16 cellular contexts compared by ENCODE assay signal in genomic region chr10:201328-201771, GRCh38.
DNase-seq lines count a peak whose midpoint lies in the region; ATAC-seq and TF ChIP-seq lines count a peak whose summit lies in the region.
"Had no signal": no experiment of that assay in that cellular context is flagged by ENCODE, and none has a peak within 500 bp of the region (broad histone marks: within the 10 kb centered on the region; RNA-seq: fewer than 3 reads in every experiment).

No MANE protein-coding gene starts in this region.

- TF ChIP-seq CTCF in osteocyte (IDR thresholded peaks at IDR 0.05) (no peak), CD14-positive monocyte (IDR thresholded peaks at IDR 0.05) (no peak), glutamatergic neuron (IDR thresholded peaks at IDR 0.05; ENCODE audit: partially characterized antibody, unreplicated experiment) (no peak)

- peaks cover 6% of the 10 kb centered on the region for H3K36me3 Mint-ChIP-seq in activated CD4-positive, alpha-beta memory T cell treated with anti-CD3 and anti-CD28 coated beads for 36 hours
- H3K36me3 Mint-ChIP-seq in activated CD4-positive, alpha-beta memory T cell treated with anti-CD3 and anti-CD28 coated beads, Interleukin-2, amount 10 ng/mL, durations not matched to agents 7 days and 5 days (ENCODE audit: low read depth): peaks cover 7% of the 10 kb centered on the region
- peaks cover 2% of the 10 kb centered on the region for H3K36me3 Mint-ChIP-seq in osteocyte (ENCODE audit: unreplicated experiment)
- peaks cover 4 to 5% of the 10 kb centered on the region in 2 donors for H3K36me3 Mint-ChIP-seq in CD14-positive monocyte
- H3K36me3 Mint-ChIP-seq in glutamatergic neuron (ENCODE audit: unreplicated experiment): no peaks in the 10 kb centered on the region

- H3K9me3 Mint-ChIP-seq in activated CD4-positive, alpha-beta memory T cell treated with anti-CD3 and anti-CD28 coated beads for 36 hours: no peaks in the 10 kb centered on the region
- H3K9me3 Mint-ChIP-seq in activated CD4-positive, alpha-beta memory T cell treated with anti-CD3 and anti-CD28 coated beads, Interleukin-2, amount 10 ng/mL, durations not matched to agents 7 days and 5 days: no peaks in the 10 kb centered on the region
- no peaks in the 10 kb centered on the region for H3K9me3 Mint-ChIP-seq in osteocyte (ENCODE audit: unreplicated experiment)
- no peaks in the 10 kb centered on the region for H3K9me3 Mint-ChIP-seq in CD14-positive monocyte
- H3K9me3 Mint-ChIP-seq in glutamatergic neuron (ENCODE audit: unreplicated experiment): no peaks in the 10 kb centered on the region

- POLR2A ChIA-PET in activated CD4-positive, alpha-beta memory T cell treated with anti-CD3 and anti-CD28 coated beads for 36 hours (lab: Charles Lee): no interaction called here
- POLR2A ChIA-PET in activated CD4-positive, alpha-beta memory T cell treated with anti-CD3 and anti-CD28 coated beads, Interleukin-2, amount 10 ng/mL, durations not matched to agents 7 days and 5 days (lab: Charles Lee): no interaction called here

- no peak overlapping the region for H3K4me3 Mint-ChIP-seq in activated CD4-positive, alpha-beta memory T cell treated with anti-CD3 and anti-CD28 coated beads for 36 hours
- H3K4me3 Mint-ChIP-seq in activated CD4-positive, alpha-beta memory T cell treated with anti-CD3 and anti-CD28 coated beads, Interleukin-2, amount 10 ng/mL, durations not matched to agents 7 days and 5 days: no peak overlapping the region
- H3K4me3 Mint-ChIP-seq in osteocyte (ENCODE audit: unreplicated experiment): no peak overlapping the region
- no peak overlapping the region for H3K4me3 Mint-ChIP-seq in CD14-positive monocyte
- no peak overlapping the region for H3K4me3 Mint-ChIP-seq in glutamatergic neuron (ENCODE audit: unreplicated experiment)

- CTCF ChIA-PET in activated CD4-positive, alpha-beta memory T cell treated with anti-CD3 and anti-CD28 coated beads for 36 hours (lab: Charles Lee): no interaction called here
- CTCF ChIA-PET in activated CD4-positive, alpha-beta memory T cell treated with anti-CD3 and anti-CD28 coated beads, Interleukin-2, amount 10 ng/mL, durations not matched to agents 7 days and 5 days (lab: Charles Lee): no interaction called here

- H3K27ac Mint-ChIP-seq in activated CD4-positive, alpha-beta memory T cell treated with anti-CD3 and anti-CD28 coated beads for 36 hours: peak overlapping the region; percentile 25
- no peak overlapping the region for H3K27ac Mint-ChIP-seq in activated CD4-positive, alpha-beta memory T cell treated with anti-CD3 and anti-CD28 coated beads, Interleukin-2, amount 10 ng/mL, durations not matched to agents 7 days and 5 days
- H3K27ac Mint-ChIP-seq in osteocyte (ENCODE audit: unreplicated experiment) (peak overlapping the region; percentile 56), CD14-positive monocyte (no peak overlapping the region), glutamatergic neuron (ENCODE audit: unreplicated experiment) (no peak overlapping the region)

- ATAC-seq in SK-N-SH treated with all-trans-retinoic acid at 6 μM for 48 hours: peak; percentile 30; the same call in 1 of the 3 replicates

- no peaks in the 10 kb centered on the region for H3K27me3 Mint-ChIP-seq in activated CD4-positive, alpha-beta memory T cell treated with anti-CD3 and anti-CD28 coated beads for 36 hours
- no peaks in the 10 kb centered on the region for H3K27me3 Mint-ChIP-seq in activated CD4-positive, alpha-beta memory T cell treated with anti-CD3 and anti-CD28 coated beads, Interleukin-2, amount 10 ng/mL, durations not matched to agents 7 days and 5 days
- no peaks in the 10 kb centered on the region for H3K27me3 Mint-ChIP-seq in osteocyte (ENCODE audit: unreplicated experiment)
- H3K27me3 Mint-ChIP-seq in CD14-positive monocyte (ENCODE audit: low read depth in 3 of 3): no peaks in the 10 kb centered on the region
- H3K27me3 Mint-ChIP-seq in glutamatergic neuron (ENCODE audit: unreplicated experiment): no peaks in the 10 kb centered on the region

- DNase-seq in activated CD4-positive, alpha-beta memory T cell treated with anti-CD3 and anti-CD28 coated beads for 36 hours: no peak
- DNase-seq in activated CD4-positive, alpha-beta memory T cell treated with anti-CD3 and anti-CD28 coated beads, Interleukin-2, amount 10 ng/mL, durations not matched to agents 7 days and 5 days: no peak
- DNase-seq in dermis blood vessel endothelial cell (peak; percentile 68), osteocyte (ENCODE audit: extremely low spot score, unreplicated experiment) (no peak), CD14-positive monocyte (ENCODE audit: low spot score) (no peak), glutamatergic neuron (no peak), NCI-H510A treated with DMSO at 0.1 percent for 48 hours (lab: John Stamatoyannopoulos, UW) (no peak)
- DNase-seq: activated CD4-positive, alpha-beta T cell treated with anti-CD3 and anti-CD28 coated beads, Interleukin-2, amount 50 U/mL, for 1 hour; activated gamma-delta T cell treated with Interleukin-2 at 50 U/mL for 16 hours; Calu3; foreskin melanocyte; NCI-H1048; NCI-H2171; NK-92 treated with Interleukin-12 subunit alpha and Interleukin-12 subunit beta, amount 100 ng/mL, for 24 hours; stimulated activated naive CD4-positive, alpha-beta T cell had no signal

- peaks cover 20% of the 10 kb centered on the region for H3K4me1 Mint-ChIP-seq in activated CD4-positive, alpha-beta memory T cell treated with anti-CD3 and anti-CD28 coated beads for 36 hours (ENCODE audit: low read depth)
- H3K4me1 Mint-ChIP-seq in activated CD4-positive, alpha-beta memory T cell treated with anti-CD3 and anti-CD28 coated beads, Interleukin-2, amount 10 ng/mL, durations not matched to agents 7 days and 5 days: peaks cover 8% of the 10 kb centered on the region
- H3K4me1 Mint-ChIP-seq in osteocyte (ENCODE audit: unreplicated experiment) (peaks cover 18% of the 10 kb centered on the region), CD14-positive monocyte (peaks cover 4% of the 10 kb centered on the region), glutamatergic neuron (ENCODE audit: low read depth, unreplicated experiment) (no peaks in the 10 kb centered on the region)

- intact Hi-C loops in activated CD4-positive, alpha-beta memory T cell treated with anti-CD3 and anti-CD28 coated beads for 36 hours (cut with micrococcal nuclease): loop anchor here (1.0 to 5.0 kb wide), 2 partner anchors 18 to 64 kb away; partner anchors contain the start of gene ZMYND11
- intact Hi-C loops in CD14-positive monocyte (cut with micrococcal nuclease): no loop called here

TF ChIP-seq in SK-N-SH treated with all-trans-retinoic acid at 6 μM for 48 hours, 23 proteins besides CTCF, POLR2A, EP300 and RAD21:
- TF ChIP-seq ISL1 (CRISPR knock-in tag; IDR thresholded peaks at IDR 0.05) (no peak), ESRRG (CRISPR knock-in tag; IDR thresholded peaks at IDR 0.05) (no peak), ZNF8 (CRISPR knock-in tag; IDR thresholded peaks at IDR 0.05) (no peak), OSR1 (CRISPR knock-in tag; IDR thresholded peaks at IDR 0.05) (no peak), ZFP30 (CRISPR knock-in tag; IDR thresholded peaks at IDR 0.05) (no peak), BACH2 (CRISPR knock-in tag; IDR thresholded peaks at IDR 0.05; ENCODE audit: borderline replicate concordance) (no peak), ARNTL (CRISPR knock-in tag; IDR thresholded peaks at IDR 0.05; ENCODE audit: borderline replicate concordance, low read depth) (no peak), GLIS3 (CRISPR knock-in tag; IDR thresholded peaks at IDR 0.05) (no peak), CREB5 (CRISPR knock-in tag; IDR thresholded peaks at IDR 0.05; ENCODE audit: low read depth) (no peak), ZC3H10 (CRISPR knock-in tag; IDR thresholded peaks at IDR 0.05) (no peak), ZFP3 (CRISPR knock-in tag; IDR thresholded peaks at IDR 0.05) (no peak), RARB (CRISPR knock-in tag; IDR thresholded peaks at IDR 0.05) (no peak), TCF4 (CRISPR knock-in tag; IDR thresholded peaks at IDR 0.05; ENCODE audit: borderline replicate concordance) (no peak), ZNF565 (CRISPR knock-in tag; conservative IDR thresholded peaks at IDR 0.05; ENCODE audit: low read depth) (no peak), SNAI2 (CRISPR knock-in tag; IDR thresholded peaks at IDR 0.05) (no peak), ZNF70 (CRISPR knock-in tag; IDR thresholded peaks at IDR 0.05) (no peak), PPARA (CRISPR knock-in tag; IDR thresholded peaks at IDR 0.05; ENCODE audit: borderline replicate concordance) (no peak)
- TF ChIP-seq, protein P1, sequence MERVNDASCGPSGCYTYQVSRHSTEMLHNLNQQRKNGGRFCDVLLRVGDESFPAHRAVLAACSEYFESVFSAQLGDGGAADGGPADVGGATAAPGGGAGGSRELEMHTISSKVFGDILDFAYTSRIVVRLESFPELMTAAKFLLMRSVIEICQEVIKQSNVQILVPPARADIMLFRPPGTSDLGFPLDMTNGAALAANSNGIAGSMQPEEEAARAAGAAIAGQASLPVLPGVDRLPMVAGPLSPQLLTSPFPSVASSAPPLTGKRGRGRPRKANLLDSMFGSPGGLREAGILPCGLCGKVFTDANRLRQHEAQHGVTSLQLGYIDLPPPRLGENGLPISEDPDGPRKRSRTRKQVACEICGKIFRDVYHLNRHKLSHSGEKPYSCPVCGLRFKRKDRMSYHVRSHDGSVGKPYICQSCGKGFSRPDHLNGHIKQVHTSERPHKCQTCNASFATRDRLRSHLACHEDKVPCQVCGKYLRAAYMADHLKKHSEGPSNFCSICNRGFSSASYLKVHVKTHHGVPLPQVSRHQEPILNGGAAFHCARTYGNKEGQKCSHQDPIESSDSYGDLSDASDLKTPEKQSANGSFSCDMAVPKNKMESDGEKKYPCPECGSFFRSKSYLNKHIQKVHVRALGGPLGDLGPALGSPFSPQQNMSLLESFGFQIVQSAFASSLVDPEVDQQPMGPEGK (CRISPR knock-in tag; IDR thresholded peaks at IDR 0.05; ENCODE audit: borderline replicate concordance): no peak
TF ChIP-seq in SK-N-SH treated with all-trans-retinoic acid at 6 μM for 48 hours: peak in this region for 0.

Comparison
In these comparisons a context has a peak if more than half of its experiments do, and no peak if none do; other contexts are left out.
1. H3K27ac Mint-ChIP-seq: peak in activated CD4-positive, alpha-beta memory T cell treated with anti-CD3 and anti-CD28 coated beads for 36 hours (single experiment) and osteocyte (single experiment); none in activated CD4-positive, alpha-beta memory T cell treated with anti-CD3 and anti-CD28 coated beads, Interleukin-2, amount 10 ng/mL, durations not matched to agents 7 days and 5 days (single experiment), CD14-positive monocyte (0 of 7) and glutamatergic neuron (single experiment).